18 cellular contexts compared by ENCODE assay signal in the genomic region with DNA sequence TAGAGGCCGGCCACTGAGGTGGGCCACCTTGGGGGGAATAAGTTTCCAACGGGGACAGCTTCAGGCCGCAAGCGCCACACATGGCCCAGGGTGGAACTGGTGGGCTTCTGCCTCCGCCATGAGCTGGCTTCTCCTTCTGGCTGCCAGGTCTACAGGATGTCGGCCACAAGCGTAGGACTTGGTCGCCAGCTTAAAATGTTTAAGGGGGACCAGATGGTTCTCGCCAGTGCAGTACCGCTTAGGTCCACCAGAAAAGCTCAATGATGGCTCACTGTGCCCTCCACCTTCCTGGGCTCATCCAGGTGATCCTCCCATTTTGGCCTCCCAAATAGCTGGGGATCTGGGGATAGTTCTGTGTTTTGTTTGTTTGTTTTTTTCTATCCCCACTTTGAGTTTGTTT. TPM values are rescaled to one million over a fixed set of nuclear protein-coding genes. Genes with fewer than 3 reads are reported as not detected.
DNase-seq lines count a peak whose midpoint lies in the region; ATAC-seq, FAIRE-seq and TF ChIP-seq lines count a peak whose summit lies in the region.
"Had no signal": no experiment of that assay in that cellular context is flagged by ENCODE, and none has a peak within 500 bp of the region (broad histone marks: within the 10 kb centered on the region; RNA-seq: fewer than 3 reads in every experiment).

No MANE protein-coding gene starts in this region.

- H3K4me1 ChIP-seq in GM23338 (ENCODE audit: insufficient read depth) (no peaks in the 10 kb centered on the region), H1 (replicated peaks in 1 of 4; ENCODE audit: control insufficient read depth in 3 of 4, insufficient read depth in 4 of 4, low read length in 3 of 4) (no peaks in the 10 kb centered on the region), mesendoderm (ENCODE audit: control insufficient read depth, low read depth, low read length) (no peaks in the 10 kb centered on the region), stomach (peaks cover 0 to 12% (median 0%) of the 10 kb centered on the region in 4 donors)
- H3K4me1 ChIP-seq: SJCRH30 had no signal

- ATAC-seq in GM23338 (peak; percentile 76), HG03439 (IDR thresholded peaks at IDR 0.05; ENCODE audit: unreplicated experiment) (no peak), HG03196 (IDR thresholded peaks at IDR 0.05; ENCODE audit: unreplicated experiment) (no peak)
- ATAC-seq: PC-3 had no signal

- no peak overlapping the region for H2BK5ac ChIP-seq in H1 (ENCODE audit: low read depth, low read length)
- no peak overlapping the region for H2BK5ac ChIP-seq in mesendoderm (ENCODE audit: low read length)

- H3K9me3 ChIP-seq in H1 (ENCODE audit: insufficient read depth in 2 of 2, low read depth in 1 of 2, low read length in 1 of 2): no peaks in the 10 kb centered on the region
- H3K9me3 ChIP-seq in stomach: no peaks in the 10 kb centered on the region
- H3K9me3 ChIP-seq: SJCRH30 had no signal

- TF ChIP-seq POLR2A in H1 (IDR thresholded peaks at IDR 0.05; ENCODE audit: control extremely low read depth in 1 of 2, low read depth in 2 of 2, low read length in 2 of 2) (no peak), stomach (IDR thresholded peaks at IDR 0.05) (no peak)

- no peaks in the 10 kb centered on the region for H3K23me2 ChIP-seq in H1 (ENCODE audit: low read depth, low read length)

- peaks cover 68% of the 10 kb centered on the region for H3K36me3 ChIP-seq in GM23338 (ENCODE audit: insufficient read depth)
- peaks cover 32 to 70% (median 61%) of the 10 kb centered on the region in 4 experiments for H3K36me3 ChIP-seq in H1 (ENCODE audit: control insufficient read depth in 2 of 4, insufficient read depth in 4 of 4, low read length in 3 of 4)
- H3K36me3 ChIP-seq in mesendoderm (ENCODE audit: control insufficient read depth, insufficient read depth, low read length): peaks cover 13% of the 10 kb centered on the region
- peaks cover 61 to 96% (median 88%) of the 10 kb centered on the region in 4 donors for H3K36me3 ChIP-seq in stomach

- H4K8ac ChIP-seq in H1 (ENCODE audit: extremely low read depth, insufficient read depth, low read length): no peak overlapping the region
- no peak overlapping the region for H4K8ac ChIP-seq in mesendoderm (ENCODE audit: low read depth, low read length)

- H3K23ac ChIP-seq in H1 (ENCODE audit: insufficient read length) (no peak overlapping the region), mesendoderm (ENCODE audit: low read length) (no peak overlapping the region)

- H2BK12ac ChIP-seq in H1 (ENCODE audit: low read depth, low read length): no peak overlapping the region

- no peaks in the 10 kb centered on the region; the same call in 2 of the 3 replicates for H3K9me3 Mint-ChIP-seq in GM23338

- peaks cover 3% of the 10 kb centered on the region for H3K79me1 ChIP-seq in H1 (ENCODE audit: low read depth, low read length)
- peaks cover 2% of the 10 kb centered on the region for H3K79me1 ChIP-seq in mesendoderm (ENCODE audit: low read length)

- TF ChIP-seq CTCF in GM23338 (conservative IDR thresholded peaks at IDR 0.05; ENCODE audit: low read depth in 2 of 2) (no peak), H1 (IDR thresholded peaks at IDR 0.05; ENCODE audit: control extremely low read depth in 1 of 3, insufficient read depth in 1 of 3, low read depth in 1 of 3, low read length in 3 of 3) (peak in 2 of 3 experiments; percentile 27 to 36; a peak in 2 of 4 replicates), stomach (IDR thresholded peaks at IDR 0.05) (no peak)

- H2BK20ac ChIP-seq in H1 (ENCODE audit: low read length): no peak overlapping the region

- H3K56ac ChIP-seq in H1 (replicated peaks; ENCODE audit: insufficient read length, low read depth, low read length): no peak overlapping the region
- no peak overlapping the region for H3K56ac ChIP-seq in mesendoderm (ENCODE audit: low read length)

- H3K4me3 ChIP-seq in GM23338: no peak overlapping the region
- H3K4me3 ChIP-seq in H1 (ENCODE audit: extremely low read depth in 1 of 4, insufficient read depth in 2 of 4, low read depth in 3 of 4, low read length in 4 of 4): no peak overlapping the region
- no peak overlapping the region for H3K4me3 ChIP-seq in mesendoderm (ENCODE audit: low read length)
- H3K4me3 ChIP-seq in stomach: no peak overlapping the region
- H3K4me3 ChIP-seq: SJCRH30 had no signal

- DNase-seq in D341Med (ENCODE audit: low spot score) (peak; percentile 26), GM23338 (ENCODE audit: low spot score) (peak; percentile 41), H1 (ENCODE audit: low read depth in 1 of 2, low spot score in 2 of 2) (no peak), mesendoderm (peak; percentile 40), stomach (no peak)
- DNase-seq: EL, HCEC 1CT, NCI-H1048, NCI-H1436 treated with DMSO at 0.1 percent for 48 hours, NCI-H2029 treated with DMSO at 0.1 percent for 48 hours, NCI-H2171 treated with DMSO at 0.1 percent for 48 hours, NCI-H446 treated with DMSO at 0.1 percent for 48 hours, PC-3, SJCRH30 had no signal

- H3K4me1 Mint-ChIP-seq in GM23338: no peaks in the 10 kb centered on the region

- no peak overlapping the region for H3K9ac ChIP-seq in H1 (replicated peaks in 1 of 4; ENCODE audit: extremely low read depth in 1 of 4, low read depth in 3 of 4, low read length in 3 of 4)
- no peak overlapping the region for H3K9ac ChIP-seq in mesendoderm (ENCODE audit: low read length)
- H3K9ac ChIP-seq: KMS-11 had no signal

- no peak overlapping the region for H3K4me3 Mint-ChIP-seq in GM23338

- no peak overlapping the region for H4K91ac ChIP-seq in H1 (replicated peaks; ENCODE audit: insufficient read length, low read length)

- H3F3A ChIP-seq in GM23338 (replicated peaks; ENCODE audit: low read depth): no peaks in the 10 kb centered on the region

- POLR2A ChIA-PET in H1 (lab: Charles Lee; ENCODE audit: partially characterized antibody): interaction anchor here (0.8 to 1.4 kb wide), 6 partner anchors 9 to 51 kb away, joined by 3 to 10 read pairs (median 4); no protein-coding TSS in a partner anchor

- H4K5ac ChIP-seq in H1 (ENCODE audit: insufficient read length, low read depth, low read length): no peak overlapping the region
- no peak overlapping the region for H4K5ac ChIP-seq in mesendoderm (ENCODE audit: low read length)

- no peak overlapping the region for H3K27ac ChIP-seq in GM23338 (ENCODE audit: low read depth)
- H3K27ac ChIP-seq in H1 (ENCODE audit: low read depth, low read length): no peak overlapping the region
- H3K27ac ChIP-seq in mesendoderm (ENCODE audit: low read depth, low read length): no peak overlapping the region
- no peak overlapping the region for H3K27ac ChIP-seq in stomach
- H3K27ac ChIP-seq: C4-2B, KMS-11, SJCRH30 had no signal

- peak in 1 of 2 experiments; percentile 9; a peak in 1 of 4 replicates for TF ChIP-seq RAD21 in H1 (IDR thresholded peaks at IDR 0.05 in 1 of 2, conservative IDR thresholded peaks at IDR 0.05 in 1 of 2; ENCODE audit: low read depth in 2 of 2, low read length in 2 of 2)

- peaks cover 87% of the 10 kb centered on the region for H3K36me3 Mint-ChIP-seq in GM23338 (ENCODE audit: low read depth)

- no peak overlapping the region for H2AFZ ChIP-seq in GM23338
- no peak overlapping the region for H2AFZ ChIP-seq in H1 (ENCODE audit: low read length)

- H4K20me1 ChIP-seq in GM23338 (replicated peaks; ENCODE audit: insufficient read depth) (peaks cover 16% of the 10 kb centered on the region; the same call in 1 of the 2 replicates), H1 (replicated peaks in 1 of 2; ENCODE audit: control insufficient read depth in 1 of 2, insufficient read depth in 2 of 2, low read length in 2 of 2) (peaks cover 4 to 13% of the 10 kb centered on the region in 2 experiments)

- no peak for FAIRE-seq in H1 (lab: Jason Lieb, UNC)

- H3K79me2 ChIP-seq in GM23338 (replicated peaks; ENCODE audit: insufficient read depth): peaks cover 37% of the 10 kb centered on the region
- peaks cover 0 to 12% of the 10 kb centered on the region in 2 experiments; a peak in 2 of 4 replicates for H3K79me2 ChIP-seq in H1 (ENCODE audit: control insufficient read depth in 1 of 2, insufficient read depth in 2 of 2, low read length in 2 of 2)
- H3K79me2 ChIP-seq in mesendoderm (ENCODE audit: control insufficient read depth, insufficient read depth, low read length): no peaks in the 10 kb centered on the region

- H3K27me3 ChIP-seq in GM23338 (ENCODE audit: insufficient read depth): no peaks in the 10 kb centered on the region
- no peaks in the 10 kb centered on the region for H3K27me3 ChIP-seq in H1 (replicated peaks in 1 of 4; ENCODE audit: control insufficient read depth in 3 of 4, extremely low read depth in 1 of 4, insufficient read depth in 3 of 4, low read length in 3 of 4)
- H3K27me3 ChIP-seq in mesendoderm (ENCODE audit: insufficient read depth, low read length, poor library complexity): no peaks in the 10 kb centered on the region
- H3K27me3 ChIP-seq in stomach: no peaks in the 10 kb centered on the region
- H3K27me3 ChIP-seq: SJCRH30 had no signal

- intact Hi-C loops in stomach (cut with DNase I; ENCODE audit: low total_unique reads): no loop called here

- no peak overlapping the region for H3K4ac ChIP-seq in H1 (replicated peaks; ENCODE audit: insufficient read length, low read depth, low read length)
- no peak overlapping the region for H3K4ac ChIP-seq in mesendoderm (ENCODE audit: low read depth, low read length)

- H3K4me2 ChIP-seq in GM23338: no peak overlapping the region
- H3K4me2 ChIP-seq in H1 (ENCODE audit: insufficient read depth in 1 of 2, low read depth in 2 of 2, low read length in 2 of 2): no peak overlapping the region
- H3K4me2 ChIP-seq in mesendoderm (ENCODE audit: low read length): no peak overlapping the region
- H3K4me2 ChIP-seq: KMS-11 had no signal

- CTCF ChIA-PET in H1 (lab: Charles Lee; ENCODE audit: partially characterized antibody): interaction anchor here (0.5 to 1.4 kb wide), 11 partner anchors 8 to 773 kb away, joined by 3 to 7 read pairs (median 4); no protein-coding TSS in a partner anchor

- no peaks in the 10 kb centered on the region for H3K27me3 Mint-ChIP-seq in GM23338 (ENCODE audit: insufficient read depth, low read depth, poor library complexity)

- H2BK120ac ChIP-seq in H1 (replicated peaks; ENCODE audit: low read depth, low read length) (no peak overlapping the region), mesendoderm (ENCODE audit: low read depth, low read length) (no peak overlapping the region)

- H3K9me2 ChIP-seq in GM23338 (ENCODE audit: insufficient read depth): no peaks in the 10 kb centered on the region

- 94% methylated on average over 7 of the region's 10 CpGs; no CpG with 5 or more reads in 1 of the 2 experiments for WGBS in H1 (ENCODE audit: extremely low coverage in 1 of 2, insufficient coverage in 1 of 2, insufficient read length in 1 of 2, insufficient replicate concordance in 2 of 2, low coverage in 1 of 2, low lambda C conversion rate in 2 of 2, missing lambda C conversion rate in 1 of 2), 2 experiments
- WGBS in mesendoderm (ENCODE audit: extremely low coverage, insufficient coverage, low lambda C conversion rate): no CpG with 5 or more reads among the region's 10 CpGs
- 93 to 98% (median 97%) methylated on average over 9 to 10 of the region's 10 CpGs for WGBS in stomach, 5 donors

- no peak overlapping the region for H3K14ac ChIP-seq in H1 (ENCODE audit: insufficient read length)

- H2BK15ac ChIP-seq in H1 (ENCODE audit: low read length): no peak overlapping the region
- H2BK15ac ChIP-seq in mesendoderm (replicated peaks; ENCODE audit: low read depth): no peak overlapping the region

- H2AK5ac ChIP-seq in H1 (ENCODE audit: low read depth, low read length) (no peak overlapping the region), mesendoderm (ENCODE audit: low read length) (no peak overlapping the region)

- H3K18ac ChIP-seq in H1 (ENCODE audit: extremely low read depth, low read length) (no peak overlapping the region), mesendoderm (ENCODE audit: low read length) (no peak overlapping the region)

- no peak overlapping the region for H3K27ac Mint-ChIP-seq in GM23338

- TF ChIP-seq EP300 in H1 (IDR thresholded peaks at IDR 0.05; ENCODE audit: borderline replicate concordance in 1 of 2, low read depth in 2 of 2, low read length in 2 of 2): no peak
- no peak for TF ChIP-seq EP300 in stomach (IDR thresholded peaks at IDR 0.05)

RNA-seq across cellular contexts. Expression of a gene that starts 38.7 kb away (rescaled TPM):
- total RNA-seq in GM23338 (2014; rRNA removed; shearing (Covaris generic)): 44.0 and 45.6 TPM in 2 replicates
- polyA plus RNA-seq in GM23338 (2016; fragmentation: Nextera tagmentation; extraction: Ambion mirVana): 13.1 and 14.4 TPM in 2 replicates
- total RNA-seq in H1 (2021; fragmentation: NEBNext Ultra II Directional; extraction: Animal tissue kit (Norgen Biotek cat#: 25700)): 21.7 and 22.0 TPM in 2 replicates
- 3.2 and 4.4 TPM in 2 replicates for polyA plus RNA-seq in H1 (2011; rRNA removed)
- 6.4 TPM for polyA plus RNA-seq in H1 (2011; cell fraction: cytosol; rRNA removed)
- polyA plus RNA-seq in H1 (2011; cell fraction: nucleus; rRNA removed): 8.2 TPM
- polyA plus RNA-seq in H1 (2012, experiment 1 of 2): 6.6 to 11.9 TPM (median 7.6 TPM) in 4 replicates
- polyA plus RNA-seq in H1 (2012, experiment 2 of 2): 1.9 TPM
- polyA plus RNA-seq in H1 (2013, experiment 1 of 2): 23.4 TPM
- 20.1 TPM for polyA plus RNA-seq in H1 (2013, experiment 2 of 2)
- polyA minus RNA-seq in H1 (2011; rRNA and poly(A)+ RNA removed): 21.2 and 23.1 TPM in 2 replicates
- polyA minus RNA-seq in H1 (2011; cell fraction: cytosol; rRNA and poly(A)+ RNA removed): 20.6 TPM
- 47.9 TPM for polyA minus RNA-seq in H1 (2011; cell fraction: nucleus; rRNA and poly(A)+ RNA removed)
- 20.2 TPM for polyA plus RNA-seq in mesendoderm (2013, experiment 1 of 2)
- 19.5 TPM for polyA plus RNA-seq in mesendoderm (2013, experiment 2 of 2)
- 10 to 100 TPM; 17.4 to 68.3 (median 30.3) TPM for total RNA-seq in stomach
- polyA plus RNA-seq in stomach: 1 to 10 TPM; 4.0 to 6.4 (median 4.1) TPM

Comparison
In these comparisons a context has a peak if more than half of its experiments do, and no peak if none do; other contexts are left out.
1. DNase-seq: peak in D341Med (single experiment), GM23338 (single experiment) and mesendoderm (single experiment); none in H1 (0 of 2) and stomach (single experiment).
2. CTCF ChIP-seq: peak in H1 (2 of 3); none in GM23338 (0 of 2) and stomach (0 of 7).